23 cellular contexts compared by ENCODE assay signal in genomic region chr4:123930971-123931370, GRCh38.
"Had no signal": no experiment of that assay in that cellular context is flagged by ENCODE, and none has a peak within 500 bp of the region (broad histone marks: within the 10 kb centered on the region; RNA-seq: fewer than 3 reads in every experiment).

No MANE protein-coding gene starts in this region.

- H3K4me1 ChIP-seq: left lung had no signal

- H3K36me3 ChIP-seq: esophagus muscularis mucosa, left lung, tibial nerve had no signal

- ATAC-seq: activated CD8-positive, alpha-beta memory T cell treated with anti-CD3 and anti-CD28 coated beads, Interleukin-2, amount 10 ng/mL, durations not matched to agents 7 days and 5 days; activated T-helper 17 cell treated with anti-CD3 and anti-CD28 coated beads, Interleukin-2, amount 50 U/mL, for 72 hours; left lung; mucosa of descending colon; stimulated activated naive CD8-positive, alpha-beta T cell treated with anti-CD3 and anti-CD28 coated beads, Interleukin-15, Interleukin-2, amounts not matched to agents 100 U/mL and 50 U/mL, for 24 hours had no signal

- H3K27me3 ChIP-seq: esophagus muscularis mucosa, left lung, tibial nerve had no signal

- H3K9me3 ChIP-seq: esophagus muscularis mucosa, left lung, mucosa of descending colon, tibial nerve had no signal

- FAIRE-seq: frontal cortex, kidney, urothelium cell line had no signal

- DNase-seq: activated B cell treated with CpG ODN at 0.5 μM for 24 hours; activated CD4-positive, alpha-beta memory T cell treated with anti-CD3 and anti-CD28 coated beads for 36 hours; activated CD4-positive, alpha-beta T cell treated with anti-CD3 and anti-CD28 coated beads for 4 hours; activated CD8-positive, alpha-beta memory T cell treated with anti-CD3 and anti-CD28 coated beads, Interleukin-2, amount 10 ng/mL, durations not matched to agents 7 days and 5 days; activated naive CD4-positive, alpha-beta T cell; activated naive CD8-positive, alpha-beta T cell treated with anti-CD3 and anti-CD28 coated beads for 36 hours; amygdala; cortex of kidney; effector CD4-positive, alpha-beta T cell; head of caudate nucleus; kidney; left lung; mucosa of descending colon; naive B cell; retina; stimulated activated naive CD8-positive, alpha-beta T cell treated with anti-CD3 and anti-CD28 coated beads, Interleukin-15, Interleukin-2, amounts not matched to agents 100 U/mL and 50 U/mL, for 24 hours; substantia nigra had no signal

- H3K4me3 ChIP-seq: esophagus muscularis mucosa, left lung, mucosa of descending colon, skin epidermis, tibial nerve had no signal

- H3K27ac ChIP-seq: esophagus muscularis mucosa, left lung, skin epidermis, tibial nerve had no signal
